Comparison of ENCODE assay signal across 3 cellular contexts in genomic region chr3:146293401-146293800, GRCh38. TPM values are rescaled to one million over a fixed set of nuclear protein-coding genes. Genes with fewer than 3 reads are reported as not detected.
"Had no signal": no experiment of that assay in that cellular context is flagged by ENCODE, and none has a peak within 500 bp of the region (broad histone marks: within the 10 kb centered on the region; RNA-seq: fewer than 3 reads in every experiment).

No MANE protein-coding gene starts in this region.

RNA-seq across cellular contexts. Expression of gene PLSCR4, which starts 42.5 kb away (rescaled TPM):
- total RNA-seq: naive thymus-derived CD8-positive, alpha-beta T cell; natural killer cell treated with Interleukin-12 subunit alpha and Interleukin-12 subunit beta and Interleukin-15 and Interleukin-18, amount 100 ng/mL, for 72 hours had no signal
- polyA plus RNA-seq: naive thymus-derived CD8-positive, alpha-beta T cell; neural cell had no signal
